Comparison of ENCODE assay signal across 33 cellular contexts in the genomic region with DNA sequence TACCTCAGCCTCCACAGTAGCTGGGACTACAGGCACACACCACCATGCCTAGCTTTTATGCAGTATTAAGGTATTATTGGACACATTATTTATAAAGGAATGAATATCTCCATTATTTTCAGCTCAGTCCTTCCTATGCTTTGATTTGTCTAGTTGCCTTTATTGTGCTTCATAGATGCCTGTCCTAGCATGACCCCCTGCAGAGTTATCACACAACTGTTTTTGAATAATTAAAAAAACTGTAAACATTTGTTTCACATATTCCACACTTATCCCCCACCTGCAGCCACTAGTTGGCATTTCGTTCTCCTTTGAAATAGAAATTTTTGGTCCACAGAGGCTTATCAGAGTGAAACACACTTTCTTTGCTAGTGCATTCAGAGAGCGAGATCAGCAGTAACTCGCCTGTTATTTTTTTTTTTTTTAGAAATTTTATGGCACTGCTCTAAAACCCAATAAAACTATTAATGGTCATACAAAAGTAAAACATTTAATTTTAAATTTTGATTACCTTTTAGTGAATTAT.
"Had no signal": no experiment of that assay in that cellular context is flagged by ENCODE, and none has a peak within 500 bp of the region (broad histone marks: within the 10 kb centered on the region; RNA-seq: fewer than 3 reads in every experiment).

No MANE protein-coding gene starts in this region.

- DNase-seq: activated CD4-positive, alpha-beta T cell treated with anti-CD3 and anti-CD28 coated beads for 36 hours; activated CD4-positive, CD25-positive, alpha-beta regulatory T cell; activated CD8-positive, alpha-beta memory T cell treated with anti-CD3 and anti-CD28 coated beads, Interleukin-2, amount 10 ng/mL, durations not matched to agents 7 days and 5 days; activated CD8-positive, alpha-beta T cell treated with anti-CD3 and anti-CD28 coated beads, Interleukin-2, amount 10 ng/mL, durations not matched to agents 7 days and 5 days; activated naive CD4-positive, alpha-beta T cell; activated T-cell treated with anti-CD3 and anti-CD28 coated beads, Interleukin-2, amount 50 U/mL, for 72 hours; adrenal gland; aorta; body of pancreas; islet precursor cell; left ventricle myocardium inferior; mesendoderm; natural killer cell; occipital lobe; psoas muscle; stimulated activated CD4-positive, alpha-beta T cell treated with anti-CD3 and anti-CD28 coated beads, Interleukin-1b, Interleukin-23, amount 100 ng/mL, for 48 hours; stimulated activated CD4-positive, alpha-beta T cell treated with anti-CD3 and anti-CD28 coated beads, Interleukin-4, amount 100 ng/mL, for 4 hours; stimulated activated CD8-positive, alpha-beta memory T cell treated with anti-CD3 and anti-CD28 coated beads, Interleukin-4, amount 100 ng/mL, for 48 hours; stimulated activated naive CD8-positive, alpha-beta T cell treated with anti-CD3 and anti-CD28 coated beads, Interleukin-15, amount 100 ng/mL, for 72 hours; T1000; thyroid gland; upper lobe of left lung had no signal

- H3K4me1 ChIP-seq: body of pancreas, left ventricle myocardium inferior, neural progenitor cell, psoas muscle, vagina had no signal

- H2AFZ ChIP-seq: neural progenitor cell, parathyroid adenoma had no signal

- H3K4me3 Mint-ChIP-seq: activated CD4-positive, alpha-beta T cell treated with anti-CD3 and anti-CD28 coated beads for 36 hours; activated CD8-positive, alpha-beta memory T cell treated with anti-CD3 and anti-CD28 coated beads, Interleukin-2, amount 10 ng/mL, durations not matched to agents 7 days and 5 days; activated CD8-positive, alpha-beta T cell treated with anti-CD3 and anti-CD28 coated beads, Interleukin-2, amount 10 ng/mL, durations not matched to agents 7 days and 5 days; activated T-cell treated with anti-CD3 and anti-CD28 coated beads, Interleukin-2, amount 50 U/mL, for 72 hours; natural killer cell; neural progenitor cell; stimulated activated memory B cell treated with anti-CD40 and anti-IgM and Interleukin-4, amounts not matched to agents 10 μg/mL and 1 μg/mL and 100 μg/mL, for 72 hours; stimulated activated naive CD8-positive, alpha-beta T cell treated with anti-CD3 and anti-CD28 coated beads, Interleukin-15, amount 100 ng/mL, for 72 hours; T-helper 1 cell treated with Interleukin-12 subunit alpha and Interleukin-12 subunit beta and Interleukin-4 antibody, amounts not matched to agents 30 μg/mL and 1 μg/mL, for 36 hours had no signal

- H3K27ac ChIP-seq: adrenal gland, body of pancreas, cardiac muscle cell, coronary artery, left ventricle myocardium inferior, neural progenitor cell, parathyroid adenoma, psoas muscle, thyroid gland, upper lobe of left lung, vagina had no signal

- H3K9ac ChIP-seq: neural progenitor cell, parathyroid adenoma had no signal

- H3K9me3 Mint-ChIP-seq: activated naive CD4-positive, alpha-beta T cell treated with anti-CD3 and anti-CD28 coated beads, Interleukin-2, amount 50 U/mL, for 72 hours; activated T-cell treated with anti-CD3 and anti-CD28 coated beads, Interleukin-2, amount 50 U/mL, for 72 hours; neural progenitor cell; stimulated activated memory B cell treated with anti-CD40 and anti-IgM and Interleukin-4, amounts not matched to agents 10 μg/mL and 1 μg/mL and 100 μg/mL, for 72 hours; stimulated activated naive CD8-positive, alpha-beta T cell treated with anti-CD3 and anti-CD28 coated beads, Interleukin-15, amount 100 ng/mL, for 72 hours; T-helper 1 cell treated with Interleukin-12 subunit alpha and Interleukin-12 subunit beta and Interleukin-4 antibody, amounts not matched to agents 30 μg/mL and 1 μg/mL, for 36 hours had no signal

- H3K27me3 Mint-ChIP-seq: activated CD4-positive, alpha-beta T cell treated with anti-CD3 and anti-CD28 coated beads for 36 hours; activated CD8-positive, alpha-beta memory T cell treated with anti-CD3 and anti-CD28 coated beads, Interleukin-2, amount 10 ng/mL, durations not matched to agents 7 days and 5 days; stimulated activated memory B cell treated with anti-CD40 and anti-IgM and Interleukin-4, amounts not matched to agents 10 μg/mL and 1 μg/mL and 100 μg/mL, for 72 hours; stimulated activated naive CD8-positive, alpha-beta T cell treated with anti-CD3 and anti-CD28 coated beads, Interleukin-15, amount 100 ng/mL, for 72 hours had no signal

- ATAC-seq: activated CD4-positive, alpha-beta T cell treated with anti-CD3 and anti-CD28 coated beads for 36 hours; activated CD8-positive, alpha-beta memory T cell treated with anti-CD3 and anti-CD28 coated beads, Interleukin-2, amount 10 ng/mL, durations not matched to agents 7 days and 5 days; activated CD8-positive, alpha-beta T cell treated with anti-CD3 and anti-CD28 coated beads, Interleukin-2, amount 10 ng/mL, durations not matched to agents 7 days and 5 days; activated naive CD4-positive, alpha-beta T cell treated with anti-CD3 and anti-CD28 coated beads, Interleukin-2, amount 50 U/mL, for 72 hours; activated T-cell treated with anti-CD3 and anti-CD28 coated beads, Interleukin-2, amount 50 U/mL, for 72 hours; body of pancreas; natural killer cell; psoas muscle; stimulated activated memory B cell treated with anti-CD40 and anti-IgM and Interleukin-4, amounts not matched to agents 10 μg/mL and 1 μg/mL and 100 μg/mL, for 72 hours; stimulated activated naive CD8-positive, alpha-beta T cell treated with anti-CD3 and anti-CD28 coated beads, Interleukin-15, amount 100 ng/mL, for 72 hours had no signal

- H3K4me2 ChIP-seq: neural progenitor cell, smooth muscle cell had no signal

- H3K79me2 ChIP-seq: parathyroid adenoma had no signal

- FAIRE-seq: frontal cortex had no signal

- H3K36me3 Mint-ChIP-seq: natural killer cell; neural progenitor cell; stimulated activated memory B cell treated with anti-CD40 and anti-IgM and Interleukin-4, amounts not matched to agents 10 μg/mL and 1 μg/mL and 100 μg/mL, for 72 hours had no signal

- H3K36me3 ChIP-seq: adrenal gland, cardiac muscle cell, left ventricle myocardium inferior, neural progenitor cell, thyroid gland, upper lobe of left lung, vagina had no signal

- H3K27me3 ChIP-seq: adrenal gland, body of pancreas, cardiac muscle cell, neural progenitor cell, thyroid gland, upper lobe of left lung, vagina had no signal

- H3K4me1 Mint-ChIP-seq: neural progenitor cell had no signal

- H3K4me3 ChIP-seq: adrenal gland, body of pancreas, cardiac muscle cell, coronary artery, left ventricle myocardium inferior, lung, neural progenitor cell, psoas muscle, smooth muscle cell, thyroid gland, upper lobe of left lung, vagina had no signal

- H3K9me3 ChIP-seq: adrenal gland, body of pancreas, left ventricle myocardium inferior, psoas muscle, thyroid gland, upper lobe of left lung, vagina had no signal

- H3K27ac Mint-ChIP-seq: activated CD4-positive, alpha-beta T cell treated with anti-CD3 and anti-CD28 coated beads for 36 hours; activated CD8-positive, alpha-beta memory T cell treated with anti-CD3 and anti-CD28 coated beads, Interleukin-2, amount 10 ng/mL, durations not matched to agents 7 days and 5 days; activated CD8-positive, alpha-beta T cell treated with anti-CD3 and anti-CD28 coated beads, Interleukin-2, amount 10 ng/mL, durations not matched to agents 7 days and 5 days; activated naive CD4-positive, alpha-beta T cell treated with anti-CD3 and anti-CD28 coated beads, Interleukin-2, amount 50 U/mL, for 72 hours; activated T-cell treated with anti-CD3 and anti-CD28 coated beads, Interleukin-2, amount 50 U/mL, for 72 hours; natural killer cell; neural progenitor cell; stimulated activated memory B cell treated with anti-CD40 and anti-IgM and Interleukin-4, amounts not matched to agents 10 μg/mL and 1 μg/mL and 100 μg/mL, for 72 hours; stimulated activated naive CD8-positive, alpha-beta T cell treated with anti-CD3 and anti-CD28 coated beads, Interleukin-15, amount 100 ng/mL, for 72 hours; T-helper 1 cell treated with Interleukin-12 subunit alpha and Interleukin-12 subunit beta and Interleukin-4 antibody, amounts not matched to agents 30 μg/mL and 1 μg/mL, for 36 hours had no signal
